Comparison of ENCODE assay signal across 13 cellular contexts in the genomic region with DNA sequence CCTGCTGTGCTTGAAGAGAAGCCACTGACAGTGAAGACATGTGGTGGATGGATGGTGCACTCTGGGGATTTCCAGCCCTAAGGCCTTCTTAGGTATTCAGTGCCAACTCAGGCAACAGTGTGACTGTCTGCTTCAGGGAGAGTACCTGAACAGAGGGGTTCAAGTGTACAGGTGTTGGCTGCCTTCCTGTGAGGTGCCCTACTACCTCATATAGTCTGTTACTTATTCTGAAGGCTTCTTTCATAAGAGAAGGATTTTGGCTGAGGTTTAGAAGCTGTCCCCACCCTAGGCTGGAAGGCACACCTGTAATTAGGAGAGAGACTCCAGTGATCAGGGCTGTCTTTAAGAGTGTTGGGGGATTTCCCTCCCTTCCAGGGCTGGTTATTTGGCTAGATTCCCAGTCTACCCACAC. TPM values are rescaled to one million over a fixed set of nuclear protein-coding genes. Genes with fewer than 3 reads are reported as not detected.
DNase-seq lines count a peak whose midpoint lies in the region; ATAC-seq, FAIRE-seq and TF ChIP-seq lines count a peak whose summit lies in the region.
"Had no signal": no experiment of that assay in that cellular context is flagged by ENCODE, and none has a peak within 500 bp of the region (broad histone marks: within the 10 kb centered on the region; RNA-seq: fewer than 3 reads in every experiment).

No MANE protein-coding gene starts in this region.

- H3K27ac ChIP-seq in GM12878 (ENCODE audit: control insufficient read depth, insufficient read depth) (peak overlapping the region; percentile 0; the same call in 1 of the 2 replicates), uterus (no peak overlapping the region)

- no peaks in the 10 kb centered on the region for H3K27me3 ChIP-seq in GM12878 (replicated peaks in 1 of 2; ENCODE audit: control insufficient read depth in 2 of 2, insufficient read depth in 2 of 2, low read length in 1 of 2)
- no peaks in the 10 kb centered on the region for H3K27me3 ChIP-seq in BE2C
- H3K27me3 ChIP-seq in uterus: no peaks in the 10 kb centered on the region

- no TSS peak for BruUV-seq in GM12878 (replicated peaks; lab: Mats Ljungman, UMichigan)

- TF ChIP-seq CTCF in GM12878 (IDR thresholded peaks at IDR 0.05 in 2 of 3, conservative IDR thresholded peaks at IDR 0.05 in 1 of 3; ENCODE audit: control insufficient read depth in 2 of 3, extremely low read depth in 1 of 3, insufficient read depth in 1 of 3, low read depth in 3 of 3, low read length in 3 of 3) (no peak), BE2C (IDR thresholded peaks at IDR 0.05; ENCODE audit: low read depth, low read length) (no peak), uterus (IDR thresholded peaks at IDR 0.05) (no peak)

- in situ Hi-C loops in GM12878 (cut with MboI): no loop called here

- H3K9me3 ChIP-seq in GM12878 (replicated peaks; ENCODE audit: control insufficient read depth, insufficient read depth, low read length): no peaks in the 10 kb centered on the region; the same call in 2 of the 3 replicates
- no peaks in the 10 kb centered on the region for H3K9me3 ChIP-seq in BE2C
- no peaks in the 10 kb centered on the region for H3K9me3 ChIP-seq in uterus
- H3K9me3 ChIP-seq: HAP-1 had no signal

- no peak overlapping the region for H2AFZ ChIP-seq in GM12878 (ENCODE audit: control insufficient read depth, low read depth, low read length)

- H3K4me2 ChIP-seq in GM12878 (ENCODE audit: control insufficient read depth, insufficient read depth): peak overlapping the region; percentile 27; the same call in 1 of the 2 replicates

- peak; percentile 38 for DNase-seq in GM12878 (ENCODE audit: low read depth, low spot score)
- no peak for DNase-seq in effector CD4-positive, alpha-beta T cell
- no peak for DNase-seq in NCI-H1436 (lab: John Stamatoyannopoulos, UW)
- no peak for DNase-seq in BE2C
- no peak for DNase-seq in uterus
- DNase-seq: activated T-cell treated with anti-CD3 and anti-CD28 coated beads, Interleukin-2, amount 50 U/mL, for 1 hour; DND-41 had no signal

- no peaks in the 10 kb centered on the region for H3K36me3 ChIP-seq in GM12878 (ENCODE audit: control insufficient read depth in 2 of 2, insufficient read depth in 2 of 2, low read length in 1 of 2)
- H3K36me3 ChIP-seq in BE2C: no peaks in the 10 kb centered on the region
- no peaks in the 10 kb centered on the region for H3K36me3 ChIP-seq in uterus
- H3K36me3 ChIP-seq: HAP-1 had no signal

- no peak for TF ChIP-seq RAD21 in GM12878 (IDR thresholded peaks at IDR 0.05; ENCODE audit: insufficient read depth, low read depth, low read length)

- SMC1A ChIA-PET in GM12878 (lab: Charles Lee; ENCODE audit: uncharacterized antibody, unreplicated experiment): interaction anchor here (0.7 to 1.4 kb wide), 5 partner anchors 8 to 30 kb away, joined by 3 to 6 read pairs (median 3); no protein-coding TSS in a partner anchor

- H3K9ac ChIP-seq in GM12878 (ENCODE audit: control insufficient read depth, insufficient read depth, low read length): no peak overlapping the region

- peaks cover 16% of the 10 kb centered on the region; the same call in 1 of the 2 replicates for H3K4me1 ChIP-seq in GM12878 (ENCODE audit: control insufficient read depth, insufficient read depth, low read length)
- no peaks in the 10 kb centered on the region for H3K4me1 ChIP-seq in BE2C
- no peaks in the 10 kb centered on the region for H3K4me1 ChIP-seq in uterus
- H3K4me1 ChIP-seq: HAP-1 had no signal

- H4K20me1 ChIP-seq in GM12878 (ENCODE audit: control insufficient read depth, insufficient read depth): no peaks in the 10 kb centered on the region

- intact Hi-C loops in GM12878 (cut with micrococcal nuclease; ENCODE audit: unreplicated experiment): no loop called here
- intact Hi-C loops in uterus (cut with DNase I; ENCODE audit: low total_unique reads): no loop called here

- RAD21 ChIA-PET in GM12878 (lab: Charles Lee; ENCODE audit: unreplicated experiment): interaction anchor here (0.7 to 1.9 kb wide), 5 partner anchors 10 to 194 kb away, joined by 3 to 7 read pairs (median 3); no protein-coding TSS in a partner anchor

- POLR2A ChIA-PET in GM12878 (lab: Charles Lee): no interaction called here

- no peak for TF ChIP-seq POLR2A in GM12878 (IDR thresholded peaks at IDR 0.05; ENCODE audit: low read depth, low read length)
- no peak for TF ChIP-seq POLR2A in uterus (IDR thresholded peaks at IDR 0.05)

- H3K79me2 ChIP-seq in GM12878 (ENCODE audit: control insufficient read depth, insufficient read depth, low read length): no peaks in the 10 kb centered on the region

- ATAC-seq in GM18511 (IDR thresholded peaks at IDR 0.05; ENCODE audit: unreplicated experiment): peak; percentile 79
- peak; percentile 53 for ATAC-seq in GM19395 (IDR thresholded peaks at IDR 0.05; ENCODE audit: unreplicated experiment)
- ATAC-seq in HG03045 (IDR thresholded peaks at IDR 0.05; ENCODE audit: unreplicated experiment): peak; percentile 72
- peak; percentile 89 for ATAC-seq in GM12878
- ATAC-seq: sciatic nerve had no signal

- CTCF ChIA-PET in GM12878 (lab: Yijun Ruan, JAX): interaction anchor here (0.8 to 1.6 kb wide), 4 partner anchors 31 to 148 kb away, joined by 3 to 5 read pairs (median 3); no protein-coding TSS in a partner anchor

- H3K4me3 ChIP-seq in GM12878 (no peak overlapping the region), BE2C (ENCODE audit: low read depth, low read length) (no peak overlapping the region), uterus (no peak overlapping the region)
- H3K4me3 ChIP-seq: HAP-1 had no signal

- no peak for FAIRE-seq in GM12878 (lab: Jason Lieb, UNC)

- 0 out of 4 replicates have a peak, but pooled peaks of 1 of the 2 experiments have one; percentile 11 for TF ChIP-seq EP300 in GM12878 (IDR thresholded peaks at IDR 0.05; ENCODE audit: borderline replicate concordance in 1 of 2, control insufficient read depth in 1 of 2, low read depth in 2 of 2, low read length in 2 of 2)

TF ChIP-seq in GM12878, 131 proteins besides CTCF, POLR2A, EP300 and RAD21 (continues in another document):
- peak; percentile 34; the same call in 1 of the 2 replicates for TF ChIP-seq DPF2 (IDR thresholded peaks at IDR 0.05)
- TF ChIP-seq SMAD1 (IDR thresholded peaks at IDR 0.05; ENCODE audit: low read depth, partially characterized antibody): peak; percentile 56
- TF ChIP-seq, protein P1, sequence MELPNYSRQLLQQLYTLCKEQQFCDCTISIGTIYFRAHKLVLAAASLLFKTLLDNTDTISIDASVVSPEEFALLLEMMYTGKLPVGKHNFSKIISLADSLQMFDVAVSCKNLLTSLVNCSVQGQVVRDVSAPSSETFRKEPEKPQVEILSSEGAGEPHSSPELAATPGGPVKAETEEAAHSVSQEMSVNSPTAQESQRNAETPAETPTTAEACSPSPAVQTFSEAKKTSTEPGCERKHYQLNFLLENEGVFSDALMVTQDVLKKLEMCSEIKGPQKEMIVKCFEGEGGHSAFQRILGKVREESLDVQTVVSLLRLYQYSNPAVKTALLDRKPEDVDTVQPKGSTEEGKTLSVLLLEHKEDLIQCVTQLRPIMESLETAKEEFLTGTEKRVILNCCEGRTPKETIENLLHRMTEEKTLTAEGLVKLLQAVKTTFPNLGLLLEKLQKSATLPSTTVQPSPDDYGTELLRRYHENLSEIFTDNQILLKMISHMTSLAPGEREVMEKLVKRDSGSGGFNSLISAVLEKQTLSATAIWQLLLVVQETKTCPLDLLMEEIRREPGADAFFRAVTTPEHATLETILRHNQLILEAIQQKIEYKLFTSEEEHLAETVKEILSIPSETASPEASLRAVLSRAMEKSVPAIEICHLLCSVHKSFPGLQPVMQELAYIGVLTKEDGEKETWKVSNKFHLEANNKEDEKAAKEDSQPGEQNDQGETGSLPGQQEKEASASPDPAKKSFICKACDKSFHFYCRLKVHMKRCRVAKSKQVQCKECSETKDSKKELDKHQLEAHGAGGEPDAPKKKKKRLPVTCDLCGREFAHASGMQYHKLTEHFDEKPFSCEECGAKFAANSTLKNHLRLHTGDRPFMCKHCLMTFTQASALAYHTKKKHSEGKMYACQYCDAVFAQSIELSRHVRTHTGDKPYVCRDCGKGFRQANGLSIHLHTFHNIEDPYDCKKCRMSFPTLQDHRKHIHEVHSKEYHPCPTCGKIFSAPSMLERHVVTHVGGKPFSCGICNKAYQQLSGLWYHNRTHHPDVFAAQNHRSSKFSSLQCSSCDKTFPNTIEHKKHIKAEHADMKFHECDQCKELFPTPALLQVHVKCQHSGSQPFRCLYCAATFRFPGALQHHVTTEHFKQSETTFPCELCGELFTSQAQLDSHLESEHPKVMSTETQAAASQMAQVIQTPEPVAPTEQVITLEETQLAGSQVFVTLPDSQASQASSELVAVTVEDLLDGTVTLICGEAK (IDR thresholded peaks at IDR 0.05; ENCODE audit: borderline replicate concordance): no peak
- TF ChIP-seq, protein P2, sequence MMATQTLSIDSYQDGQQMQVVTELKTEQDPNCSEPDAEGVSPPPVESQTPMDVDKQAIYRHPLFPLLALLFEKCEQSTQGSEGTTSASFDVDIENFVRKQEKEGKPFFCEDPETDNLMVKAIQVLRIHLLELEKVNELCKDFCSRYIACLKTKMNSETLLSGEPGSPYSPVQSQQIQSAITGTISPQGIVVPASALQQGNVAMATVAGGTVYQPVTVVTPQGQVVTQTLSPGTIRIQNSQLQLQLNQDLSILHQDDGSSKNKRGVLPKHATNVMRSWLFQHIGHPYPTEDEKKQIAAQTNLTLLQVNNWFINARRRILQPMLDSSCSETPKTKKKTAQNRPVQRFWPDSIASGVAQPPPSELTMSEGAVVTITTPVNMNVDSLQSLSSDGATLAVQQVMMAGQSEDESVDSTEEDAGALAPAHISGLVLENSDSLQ (IDR thresholded peaks at IDR 0.05): peak; percentile 23; the same call in 1 of the 2 replicates
- no peak for TF ChIP-seq CHD1 (IDR thresholded peaks at IDR 0.05; ENCODE audit: low read depth, low read length)
- no peak for TF ChIP-seq BCL11A (IDR thresholded peaks at IDR 0.05; ENCODE audit: low read depth, low read length)

RNA-seq across cellular contexts. Expression of a gene that starts 1.8 kb away (rescaled TPM):
- not detected in 2 replicates for total RNA-seq in GM12878 (2013; cell fraction: nucleolus; rRNA removed)
- total RNA-seq in GM12878 (2014; rRNA removed) (not detected in 2 replicates), GM12878 (2014; rRNA removed; fragmentation: Illumina TruSeq; extraction: Trizol) (not detected in 2 replicates), GM12878 (2021) (not detected in 2 replicates), uterus (not detected)
- polyA plus RNA-seq in GM12878 (2011; ENCODE audit: low read depth): not detected
- polyA plus RNA-seq in GM12878 (2011; rRNA removed) (not detected in 2 replicates), GM12878 (2014; fragmentation: Illumina TruSeq; extraction: Trizol) (not detected in 2 replicates), GM12878 (2014; fragmentation: Nextera tagmentation; extraction: Ambion mirVana) (not detected), GM12878 (2014; rRNA removed) (not detected in 2 replicates), GM12878 (2016; fragmentation: Nextera tagmentation; extraction: Ambion mirVana) (not detected)
- polyA plus RNA-seq in GM12878 (2011; cell fraction: cytosol; rRNA removed): not detected in 2 replicates
- polyA plus RNA-seq in GM12878 (2011; cell fraction: nucleus; rRNA removed): not detected in 2 replicates
- polyA plus RNA-seq in GM12878 (2012): not detected in 2 replicates
- polyA minus RNA-seq in GM12878 (2011; rRNA and poly(A)+ RNA removed): not detected in 2 replicates
- not detected in 2 replicates for polyA minus RNA-seq in GM12878 (2011; cell fraction: cytosol; rRNA and poly(A)+ RNA removed)
- polyA minus RNA-seq in GM12878 (2011; cell fraction: nucleus; rRNA and poly(A)+ RNA removed): not detected in 2 replicates
- polyA plus RNA-seq in BE2C (2012; ENCODE audit: insufficient read depth, insufficient read length, low read depth): not detected
- total RNA-seq: LHCN-M2, sciatic nerve had no signal
